Comparison of ENCODE assay signal across 18 cellular contexts in genomic region chr18:64806232-64806631, GRCh38.
DNase-seq lines count a peak whose midpoint lies in the region; ATAC-seq and TF ChIP-seq lines count a peak whose summit lies in the region.
"Had no signal": no experiment of that assay in that cellular context is flagged by ENCODE, and none has a peak within 500 bp of the region (broad histone marks: within the 10 kb centered on the region; RNA-seq: fewer than 3 reads in every experiment).

No MANE protein-coding gene starts in this region.

- no peaks in the 10 kb centered on the region for H4K20me1 ChIP-seq in mammary epithelial cell (ENCODE audit: insufficient read depth, low read length)
- no peaks in the 10 kb centered on the region for H4K20me1 ChIP-seq in PC-3 (ENCODE audit: low read length)

- no peaks in the 10 kb centered on the region for H3K79me2 ChIP-seq in mammary epithelial cell (ENCODE audit: insufficient read depth, low read length)
- H3K79me2 ChIP-seq in PC-3 (ENCODE audit: low read length): no peaks in the 10 kb centered on the region

- H3K36me3 Mint-ChIP-seq in MCF 10A (ENCODE audit: insufficient read depth, unreplicated experiment): no peaks in the 10 kb centered on the region
- H3K36me3 Mint-ChIP-seq: CD4-positive, CD25-positive, alpha-beta regulatory T cell; CD8-positive, alpha-beta memory T cell had no signal

- H3K27me3 ChIP-seq in mammary epithelial cell (ENCODE audit: insufficient read depth, low read length): no peaks in the 10 kb centered on the region
- no peaks in the 10 kb centered on the region for H3K27me3 ChIP-seq in PC-3 (ENCODE audit: low read length)
- H3K27me3 ChIP-seq: BE2C had no signal

- in situ Hi-C loops in mammary epithelial cell (cut with MboI; ENCODE audit: low sequenced_read_pairs in 2 of 2): no loop called here

- 37% methylated on average over 2 of the region's 2 CpGs for WGBS in mammary epithelial cell (ENCODE audit: low coverage, missing lambda C conversion rate)

- H3K27me3 Mint-ChIP-seq in MCF 10A (ENCODE audit: insufficient read depth, unreplicated experiment): peaks cover 59% of the 10 kb centered on the region
- H3K27me3 Mint-ChIP-seq: CD4-positive, CD25-positive, alpha-beta regulatory T cell; CD8-positive, alpha-beta memory T cell had no signal

- no peaks in the 10 kb centered on the region for H3K9me2 ChIP-seq in PC-3 (replicated peaks; ENCODE audit: low read length)

- ATAC-seq in PC-3: peak; percentile 64

- H3K36me3 ChIP-seq in mammary epithelial cell (ENCODE audit: insufficient read depth, low read length): no peaks in the 10 kb centered on the region
- H3K36me3 ChIP-seq in PC-3 (ENCODE audit: low read depth, low read length): no peaks in the 10 kb centered on the region
- H3K36me3 ChIP-seq: BE2C, HAP-1 had no signal

- no peaks in the 10 kb centered on the region for H3K4me1 ChIP-seq in mammary epithelial cell (ENCODE audit: insufficient read depth, low read length)
- H3K4me1 ChIP-seq in PC-3 (ENCODE audit: insufficient read depth, low read length): no peaks in the 10 kb centered on the region
- H3K4me1 ChIP-seq: BE2C had no signal

- H3K27ac ChIP-seq in mammary epithelial cell (ENCODE audit: insufficient read depth, low read depth, low read length): no peak overlapping the region
- no peak overlapping the region for H3K27ac ChIP-seq in PC-3 (ENCODE audit: low read length)
- H3K27ac ChIP-seq: GM23248 had no signal

- TF ChIP-seq CTCF in MCF 10A (IDR thresholded peaks at IDR 0.05; ENCODE audit: unreplicated experiment) (no peak), mammary epithelial cell (conservative IDR thresholded peaks at IDR 0.05 in 1 of 2, IDR thresholded peaks at IDR 0.05 in 1 of 2; ENCODE audit: extremely low read depth in 1 of 2, insufficient read depth in 1 of 2, low read depth in 1 of 2, low read length in 2 of 2) (no peak), PC-3 (conservative IDR thresholded peaks at IDR 0.05; ENCODE audit: low read depth, low read length) (no peak)

- DNase-seq in MCF 10A (ENCODE audit: unreplicated experiment) (peak; percentile 5), mammary epithelial cell (no peak), PC-3 (peak; percentile 37), cerebellum (ENCODE audit: low spot score) (peak; percentile 13), superior temporal gyrus (ENCODE audit: extremely low spot score) (peak; percentile 41), occipital lobe (lab: John Stamatoyannopoulos, UW) (no peak)
- no peak for DNase-seq in activated CD4-positive, alpha-beta T cell treated with anti-CD3 and anti-CD28 coated beads, Interleukin-2, amount 50 U/mL, for 4 hours
- DNase-seq in activated CD8-positive, alpha-beta memory T cell treated with anti-CD3 and anti-CD28 coated beads, Interleukin-2, amount 50 U/mL, for 48 hours: no peak
- DNase-seq: ACHN; BE2C; CD4-positive, CD25-positive, alpha-beta regulatory T cell; CD8-positive, alpha-beta memory T cell; DMS 273 treated with DMSO at 0.1 percent for 48 hours; DMS53; DND-41; EL; GM23248 had no signal

- intact Hi-C loops in MCF 10A (cut with micrococcal nuclease) (no loop called here), mammary epithelial cell (cut with micrococcal nuclease) (no loop called here), PC-3 (cut with micrococcal nuclease) (no loop called here)

- H3K9me3 Mint-ChIP-seq in MCF 10A (ENCODE audit: unreplicated experiment): no peaks in the 10 kb centered on the region

- no peaks in the 10 kb centered on the region for H3K9me3 ChIP-seq in mammary epithelial cell (replicated peaks; ENCODE audit: insufficient read depth, low read length)
- H3K9me3 ChIP-seq in PC-3 (ENCODE audit: low read length): no peaks in the 10 kb centered on the region
- H3K9me3 ChIP-seq: BE2C, HAP-1 had no signal

- H3K4me2 ChIP-seq in mammary epithelial cell (ENCODE audit: insufficient read depth, low read depth, low read length): no peak overlapping the region
- no peak overlapping the region for H3K4me2 ChIP-seq in PC-3 (ENCODE audit: low read length)

- H3K4me3 ChIP-seq in mammary epithelial cell (replicated peaks in 1 of 3; ENCODE audit: insufficient read depth in 1 of 3, low read depth in 2 of 3, low read length in 3 of 3) (no peak overlapping the region), PC-3 (ENCODE audit: low read length) (no peak overlapping the region)
- H3K4me3 ChIP-seq: GM23248, HAP-1 had no signal

- H3K4me1 Mint-ChIP-seq in MCF 10A (ENCODE audit: insufficient read depth, unreplicated experiment): no peaks in the 10 kb centered on the region
- H3K4me1 Mint-ChIP-seq: CD4-positive, CD25-positive, alpha-beta regulatory T cell; CD8-positive, alpha-beta memory T cell had no signal

- POLR2A ChIA-PET in MCF 10A (lab: Yijun Ruan, JAX): no interaction called here
- POLR2A ChIA-PET in PC-3 (lab: Charles Lee; ENCODE audit: unreplicated experiment): no interaction called here

- no peak overlapping the region for H3K27ac Mint-ChIP-seq in MCF 10A (ENCODE audit: low read depth, unreplicated experiment)
- H3K27ac Mint-ChIP-seq: CD4-positive, CD25-positive, alpha-beta regulatory T cell; CD8-positive, alpha-beta memory T cell had no signal

- CTCF ChIA-PET in MCF 10A (lab: Yijun Ruan, JAX): no interaction called here
- CTCF ChIA-PET in mammary epithelial cell (lab: Charles Lee; ENCODE audit: low non-redundant PET): no interaction called here
- CTCF ChIA-PET in PC-3 (lab: Charles Lee): no interaction called here

- dilution Hi-C loops in mammary epithelial cell (cut with HindIII; ENCODE audit: low sequenced_read_pairs): no loop called here

- H3F3A ChIP-seq in PC-3 (ENCODE audit: low read length, unreplicated experiment): no peaks in the 10 kb centered on the region

- H3K4me3 Mint-ChIP-seq in MCF 10A (ENCODE audit: unreplicated experiment): no peak overlapping the region
- H3K4me3 Mint-ChIP-seq: CD4-positive, CD25-positive, alpha-beta regulatory T cell; CD8-positive, alpha-beta memory T cell had no signal

- H3K9ac ChIP-seq in mammary epithelial cell (ENCODE audit: insufficient read depth, low read length): no peak overlapping the region
- no peak overlapping the region for H3K9ac ChIP-seq in PC-3 (ENCODE audit: low read length)
- H3K9ac ChIP-seq: GM23248 had no signal

- H2AFZ ChIP-seq in mammary epithelial cell (ENCODE audit: low read depth, low read length) (no peak overlapping the region), PC-3 (ENCODE audit: low read length) (no peak overlapping the region)
- H2AFZ ChIP-seq: GM23248 had no signal

- no TSS peak for BruUV-seq in MCF 10A (replicated peaks; lab: Mats Ljungman, UMichigan)
- BruUV-seq in mammary epithelial cell (replicated peaks; lab: Mats Ljungman, UMichigan): no TSS peak
- BruUV-seq in PC-3 (replicated peaks; lab: Mats Ljungman, UMichigan): no TSS peak

Comparison
In these comparisons a context has a peak if more than half of its experiments do, and no peak if none do; other contexts are left out.
1. DNase-seq: peak in MCF 10A (single experiment), PC-3 (single experiment), cerebellum (single experiment) and superior temporal gyrus (single experiment); none in mammary epithelial cell (single experiment), occipital lobe (single experiment), activated CD4-positive, alpha-beta T cell treated with anti-CD3 and anti-CD28 coated beads, Interleukin-2, amount 50 U/mL, for 4 hours (0 of 2) and activated CD8-positive, alpha-beta memory T cell treated with anti-CD3 and anti-CD28 coated beads, Interleukin-2, amount 50 U/mL, for 48 hours (single experiment).